13 cellular contexts compared by ENCODE assay signal in the genomic region with DNA sequence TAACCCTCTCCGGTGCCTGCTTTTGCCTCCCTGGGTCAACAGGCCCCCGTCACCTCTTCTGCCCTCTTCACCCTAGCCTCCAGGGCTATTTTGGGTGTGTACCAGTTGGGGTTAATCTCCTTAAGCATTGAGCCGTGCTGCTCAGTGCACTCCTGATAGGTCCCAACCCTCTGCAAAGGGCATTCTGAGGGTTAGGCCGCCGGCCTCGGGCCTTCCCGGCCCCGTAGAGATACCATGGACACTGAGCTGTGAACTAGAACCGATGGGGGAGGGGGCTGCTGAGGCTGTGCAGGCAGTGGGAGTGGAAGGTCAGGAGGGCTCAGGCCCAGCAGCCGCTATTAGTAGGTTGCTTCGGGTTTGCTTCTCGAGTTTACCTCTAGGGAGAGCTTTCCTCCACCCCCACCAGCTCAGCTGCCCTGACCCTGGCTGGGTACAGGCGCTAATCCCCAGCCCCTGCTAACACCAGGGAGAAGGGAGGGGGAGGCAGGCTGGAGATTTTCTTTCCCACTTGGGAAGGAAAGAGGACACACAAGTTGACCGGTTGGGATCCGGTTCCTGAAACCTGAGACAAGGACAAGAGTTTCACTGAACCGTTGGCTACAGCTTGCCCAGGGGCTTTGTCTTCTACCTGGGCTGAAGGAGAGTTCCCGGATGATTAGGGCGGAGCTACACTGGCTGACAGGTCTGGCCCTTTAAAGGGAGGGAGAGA. TPM values are rescaled to one million over a fixed set of nuclear protein-coding genes. Genes with fewer than 3 reads are reported as not detected.
DNase-seq lines count a peak whose midpoint lies in the region; ATAC-seq, FAIRE-seq and TF ChIP-seq lines count a peak whose summit lies in the region.
"Had no signal": no experiment of that assay in that cellular context is flagged by ENCODE, and none has a peak within 500 bp of the region (broad histone marks: within the 10 kb centered on the region; RNA-seq: fewer than 3 reads in every experiment).

No MANE protein-coding gene starts in this region.

- H3K9me3 ChIP-seq in IMR-90 (ENCODE audit: control insufficient read depth, insufficient read depth, low read length) (no peaks in the 10 kb centered on the region; the same call in 1 of the 2 replicates), astrocyte (ENCODE audit: insufficient read depth, low read depth, low read length) (no peaks in the 10 kb centered on the region), kidney (ENCODE audit: control insufficient read depth in 1 of 2, low read length in 2 of 2) (no peaks in the 10 kb centered on the region), subcutaneous abdominal adipose tissue (ENCODE audit: control insufficient read depth in 5 of 5, low read length in 5 of 5) (no peaks in the 10 kb centered on the region), small intestine (ENCODE audit: control insufficient read depth, low read depth) (no peaks in the 10 kb centered on the region)

- H2AK5ac ChIP-seq in IMR-90 (ENCODE audit: low read depth, low read length): peak overlapping the region; percentile 21; the same call in 1 of the 2 replicates

- intact Hi-C loops in IMR-90 (cut with micrococcal nuclease) (no loop called here), kidney (cut with DNase I) (no loop called here)

- H4K20me1 ChIP-seq in IMR-90 (ENCODE audit: insufficient read depth, low read length) (peaks cover 23% of the 10 kb centered on the region), astrocyte (ENCODE audit: insufficient read depth, low read length) (no peaks in the 10 kb centered on the region)

- no peaks in the 10 kb centered on the region for H3K79me2 ChIP-seq in astrocyte (ENCODE audit: insufficient read depth, low read length)

- peak overlapping the region; percentile 28; the same call in 1 of the 2 replicates for H3K23ac ChIP-seq in IMR-90 (ENCODE audit: low read depth, low read length)

- no peak overlapping the region for H3K56ac ChIP-seq in IMR-90 (ENCODE audit: extremely low read depth, insufficient read depth, low read length)

- H3K9ac ChIP-seq in IMR-90 (ENCODE audit: low read depth, low read length): peak overlapping the region; percentile 16
- no peak overlapping the region for H3K9ac ChIP-seq in astrocyte (ENCODE audit: low read length)
- H3K9ac ChIP-seq in kidney (ENCODE audit: low read length in 2 of 2): peak overlapping the region in 1 of 2 donors; percentile 46
- peak overlapping the region in 2 of 5 donors; percentile 30 to 52 for H3K9ac ChIP-seq in subcutaneous abdominal adipose tissue (ENCODE audit: low read length in 5 of 5)

- POLR2A ChIA-PET in IMR-90 (lab: Charles Lee; ENCODE audit: unreplicated experiment): no interaction called here

- peak overlapping the region; percentile 42 for H2BK20ac ChIP-seq in IMR-90 (ENCODE audit: low read depth, low read length)

- H3K27me3 Mint-ChIP-seq in astrocyte (ENCODE audit: low read depth, unreplicated experiment): no peaks in the 10 kb centered on the region
- peaks cover 68% of the 10 kb centered on the region for H3K27me3 Mint-ChIP-seq in activated naive CD4-positive, alpha-beta T cell treated with anti-CD3 and anti-CD28 coated beads, Interleukin-2, amount 10 ng/mL, durations not matched to agents 7 days and 5 days

- no peak overlapping the region for H3K27ac Mint-ChIP-seq in astrocyte (ENCODE audit: unreplicated experiment)
- H3K27ac Mint-ChIP-seq in activated naive CD4-positive, alpha-beta T cell treated with anti-CD3 and anti-CD28 coated beads, Interleukin-2, amount 10 ng/mL, durations not matched to agents 7 days and 5 days: no peak overlapping the region
- H3K27ac Mint-ChIP-seq: activated naive CD8-positive, alpha-beta T cell treated with anti-CD3 and anti-CD28 coated beads for 36 hours had no signal

- no peaks in the 10 kb centered on the region for H3K9me3 Mint-ChIP-seq in astrocyte (ENCODE audit: unreplicated experiment)
- H3K9me3 Mint-ChIP-seq in activated naive CD4-positive, alpha-beta T cell treated with anti-CD3 and anti-CD28 coated beads, Interleukin-2, amount 10 ng/mL, durations not matched to agents 7 days and 5 days: no peaks in the 10 kb centered on the region
- H3K9me3 Mint-ChIP-seq: activated naive CD8-positive, alpha-beta T cell treated with anti-CD3 and anti-CD28 coated beads for 36 hours had no signal

- H3K4me1 ChIP-seq in IMR-90 (ENCODE audit: control insufficient read depth, insufficient read depth, low read length): peaks cover 39% of the 10 kb centered on the region
- H3K4me1 ChIP-seq in astrocyte (ENCODE audit: insufficient read depth, low read length): peaks cover 15% of the 10 kb centered on the region
- peaks cover 4 to 9% of the 10 kb centered on the region in 2 donors for H3K4me1 ChIP-seq in kidney (ENCODE audit: control insufficient read depth in 1 of 2, insufficient read depth in 1 of 2, low read depth in 1 of 2, low read length in 2 of 2)
- peaks cover 3 to 57% (median 43%) of the 10 kb centered on the region in 5 donors for H3K4me1 ChIP-seq in subcutaneous abdominal adipose tissue (ENCODE audit: control insufficient read depth in 5 of 5, insufficient read depth in 5 of 5, low read length in 5 of 5)
- no peaks in the 10 kb centered on the region for H3K4me1 ChIP-seq in small intestine (ENCODE audit: control insufficient read depth in 2 of 2, insufficient read depth in 1 of 2, low read depth in 1 of 2, low read length in 1 of 2)

- peaks cover 5% of the 10 kb centered on the region; the same call in 1 of the 2 replicates for H3K36me3 ChIP-seq in IMR-90 (ENCODE audit: control insufficient read depth, insufficient read depth, low read length)
- H3K36me3 ChIP-seq in astrocyte (ENCODE audit: insufficient read depth, low read length): no peaks in the 10 kb centered on the region
- no peaks in the 10 kb centered on the region for H3K36me3 ChIP-seq in kidney (ENCODE audit: control insufficient read depth in 1 of 2, insufficient read depth in 2 of 2, low read length in 2 of 2)
- H3K36me3 ChIP-seq in subcutaneous abdominal adipose tissue (ENCODE audit: control insufficient read depth in 5 of 5, insufficient read depth in 5 of 5, low read length in 5 of 5): no peaks in the 10 kb centered on the region
- no peaks in the 10 kb centered on the region for H3K36me3 ChIP-seq in small intestine (ENCODE audit: control insufficient read depth in 2 of 2, insufficient read depth in 2 of 2, low read length in 2 of 2)

- TF ChIP-seq POLR2A in IMR-90 (IDR thresholded peaks at IDR 0.05; ENCODE audit: low read depth, low read length): no peak

- DNase-seq in IMR-90: no peak
- DNase-seq in astrocyte (ENCODE audit: low read depth): no peak
- DNase-seq in kidney: peak; percentile 75
- no peak for DNase-seq in stimulated activated CD4-positive, alpha-beta T cell treated with anti-CD3 and anti-CD28 coated beads, Interleukin-2, amount 100 ng/mL, for 24 hours
- no peak for DNase-seq in small intestine
- DNase-seq in activated naive CD4-positive, alpha-beta T cell treated with anti-CD3 and anti-CD28 coated beads, Interleukin-2, amount 10 ng/mL, durations not matched to agents 7 days and 5 days: no peak
- DNase-seq: activated CD4-positive, alpha-beta T cell treated with anti-CD3 and anti-CD28 coated beads for 1 hour; activated naive CD8-positive, alpha-beta T cell treated with anti-CD3 and anti-CD28 coated beads for 36 hours; naive B cell; PC-3 had no signal

- in situ Hi-C loops in IMR-90 (cut with MboI; ENCODE audit: low sequenced_read_pairs): no loop called here

- peak overlapping the region; percentile 52 for H3K27ac ChIP-seq in IMR-90 (ENCODE audit: insufficient read depth, low read length)
- H3K27ac ChIP-seq in astrocyte (ENCODE audit: low read depth, low read length): no peak overlapping the region
- H3K27ac ChIP-seq in kidney (ENCODE audit: low read depth in 2 of 2, low read length in 2 of 2): no peak overlapping the region
- peak overlapping the region; percentile 46 for H3K27ac ChIP-seq in subcutaneous abdominal adipose tissue (ENCODE audit: low read depth, low read length)
- peak overlapping the region in 1 of 2 donors; percentile 27 for H3K27ac ChIP-seq in small intestine (ENCODE audit: low read depth in 1 of 2, low read length in 1 of 2)

- no peak overlapping the region for H4K91ac ChIP-seq in IMR-90 (ENCODE audit: insufficient read depth, low read depth, low read length)

- H3K36me3 Mint-ChIP-seq in astrocyte (ENCODE audit: low read depth, unreplicated experiment): peaks cover 8% of the 10 kb centered on the region
- no peaks in the 10 kb centered on the region for H3K36me3 Mint-ChIP-seq in activated naive CD4-positive, alpha-beta T cell treated with anti-CD3 and anti-CD28 coated beads, Interleukin-2, amount 10 ng/mL, durations not matched to agents 7 days and 5 days
- H3K36me3 Mint-ChIP-seq: activated naive CD8-positive, alpha-beta T cell treated with anti-CD3 and anti-CD28 coated beads for 36 hours; naive B cell had no signal

- dilution Hi-C loops in IMR-90 (cut with HindIII; ENCODE audit: low sequenced_read_pairs, unreplicated experiment): no loop called here

- peak overlapping the region; percentile 84 for H2AK9ac ChIP-seq in IMR-90 (replicated peaks; ENCODE audit: low read depth, low read length, poor library complexity)

- H2BK5ac ChIP-seq in IMR-90 (ENCODE audit: low read depth, low read length, poor library complexity, severe bottlenecking): peak overlapping the region; percentile 35

- peak overlapping the region; percentile 37; the same call in 1 of the 2 replicates for H3K4ac ChIP-seq in IMR-90 (ENCODE audit: low read depth, low read length)

- peaks cover 41% of the 10 kb centered on the region for H3K4me1 Mint-ChIP-seq in astrocyte (ENCODE audit: low read depth, unreplicated experiment)
- peaks cover 10% of the 10 kb centered on the region for H3K4me1 Mint-ChIP-seq in activated naive CD4-positive, alpha-beta T cell treated with anti-CD3 and anti-CD28 coated beads, Interleukin-2, amount 10 ng/mL, durations not matched to agents 7 days and 5 days

- H3K4me2 ChIP-seq in IMR-90 (ENCODE audit: low read depth, low read length) (peak overlapping the region; percentile 66), astrocyte (ENCODE audit: low read length) (no peak overlapping the region)

- H3K14ac ChIP-seq in IMR-90 (replicated peaks; ENCODE audit: low read depth, low read length): peak overlapping the region; percentile 34

- peak overlapping the region; percentile 30; the same call in 1 of the 2 replicates for H2BK120ac ChIP-seq in IMR-90 (ENCODE audit: low read depth, low read length)

- H2AFZ ChIP-seq in IMR-90 (replicated peaks; ENCODE audit: low read length, poor library complexity) (peak overlapping the region; percentile 38), astrocyte (ENCODE audit: low read depth, low read length) (peak overlapping the region; percentile 27)

- WGBS in IMR-90 (ENCODE audit: extremely low coverage in 2 of 2, insufficient read length in 1 of 2), 2 experiments: no CpG with 5 or more reads among the region's 18 CpGs
- WGBS in small intestine, 3 donors: 61 to 79% (median 79%) methylated on average over 18 of the region's 18 CpGs

- peak overlapping the region; percentile 49 for H4K5ac ChIP-seq in IMR-90 (ENCODE audit: low read depth, low read length)

- H3K9me1 ChIP-seq in IMR-90 (ENCODE audit: insufficient read depth, low read length): peaks cover 28% of the 10 kb centered on the region

- H3K4me3 ChIP-seq in IMR-90 (ENCODE audit: insufficient read depth, low read depth, low read length) (no peak overlapping the region), astrocyte (ENCODE audit: insufficient read depth, low read depth, low read length) (no peak overlapping the region), kidney (ENCODE audit: low read length in 2 of 2) (peak overlapping the region in 1 of 2 donors; percentile 30), subcutaneous abdominal adipose tissue (ENCODE audit: low read depth in 1 of 5, low read length in 5 of 5) (peak overlapping the region in 4 of 5 donors; percentile 26 to 47 (median 38)), small intestine (ENCODE audit: low read depth in 1 of 2, low read length in 2 of 2) (no peak overlapping the region)

- CTCF ChIA-PET in IMR-90 (lab: Yijun Ruan, JAX): no interaction called here
- CTCF ChIA-PET in activated naive CD4-positive, alpha-beta T cell treated with anti-CD3 and anti-CD28 coated beads, Interleukin-2, amount 10 ng/mL, durations not matched to agents 7 days and 5 days (lab: Charles Lee): no interaction called here

- peak overlapping the region; percentile 27 to 57; a peak in 3 of 4 replicates for H4K8ac ChIP-seq in IMR-90 (ENCODE audit: low read depth in 2 of 2, low read length in 2 of 2)

- TF ChIP-seq RAD21 in IMR-90 (IDR thresholded peaks at IDR 0.05; ENCODE audit: low read length): no peak

- 0 out of 2 replicates have a peak overlapping the region, but pooled peaks have one; percentile 15 for H3K18ac ChIP-seq in IMR-90 (ENCODE audit: low read depth, low read length)

- FAIRE-seq in astrocyte (lab: Jason Lieb, UNC): no peak
- no peak for FAIRE-seq in kidney (lab: Jason Lieb, UNC)
- FAIRE-seq in small intestine (lab: Jason Lieb, UNC): no peak
- FAIRE-seq: G401.6 had no signal

- TF ChIP-seq CTCF in IMR-90 (conservative IDR thresholded peaks at IDR 0.05; ENCODE audit: low read depth, low read length): no peak
- TF ChIP-seq CTCF in astrocyte (IDR thresholded peaks at IDR 0.05; ENCODE audit: insufficient read depth, low read depth, low read length): no peak
- TF ChIP-seq CTCF in kidney (IDR thresholded peaks at IDR 0.05; ENCODE audit: borderline replicate concordance, extremely low read depth, insufficient read depth): no peak

- H3K4me3 Mint-ChIP-seq in astrocyte (ENCODE audit: unreplicated experiment): no peak overlapping the region
- no peak overlapping the region for H3K4me3 Mint-ChIP-seq in activated naive CD4-positive, alpha-beta T cell treated with anti-CD3 and anti-CD28 coated beads, Interleukin-2, amount 10 ng/mL, durations not matched to agents 7 days and 5 days
- H3K4me3 Mint-ChIP-seq: activated naive CD8-positive, alpha-beta T cell treated with anti-CD3 and anti-CD28 coated beads for 36 hours; naive B cell had no signal

- no peaks in the 10 kb centered on the region for H3K27me3 ChIP-seq in IMR-90 (ENCODE audit: control insufficient read depth, insufficient read depth, low read length)
- no peaks in the 10 kb centered on the region for H3K27me3 ChIP-seq in astrocyte (ENCODE audit: insufficient read depth, low read length)
- H3K27me3 ChIP-seq in subcutaneous abdominal adipose tissue (ENCODE audit: control insufficient read depth in 5 of 5, insufficient read depth in 4 of 5, low read length in 5 of 5): peaks cover 0 to 18% (median 9%) of the 10 kb centered on the region in 5 donors
- H3K27me3 ChIP-seq in small intestine (ENCODE audit: control insufficient read depth in 2 of 2, insufficient read depth in 2 of 2, low read length in 2 of 2): peaks cover 0 to 3% of the 10 kb centered on the region in 2 donors

- peaks cover 28 to 78% of the 10 kb centered on the region in 2 experiments for H3K79me1 ChIP-seq in IMR-90 (ENCODE audit: low read depth in 1 of 2, low read length in 2 of 2)

- no TSS peak for BruUV-seq in IMR-90 (replicated peaks; lab: Mats Ljungman, UMichigan)

- no peak overlapping the region; the same call in 2 of the 3 replicates for H2BK15ac ChIP-seq in IMR-90 (ENCODE audit: low read depth, low read length)

- ATAC-seq in IMR-90 (ENCODE audit: low read depth) (no peak), HG03432 (IDR thresholded peaks at IDR 0.05; ENCODE audit: unreplicated experiment) (no peak)
- ATAC-seq: PC-3 had no signal

RNA-seq across cellular contexts. Expression of gene LMOD1, which starts 4.8 kb away (rescaled TPM):
- total RNA-seq in IMR-90 (2012; rRNA removed): 44.4 and 53.2 TPM in 2 replicates
- 48.6 and 51.7 TPM in 2 replicates for polyA plus RNA-seq in IMR-90 (2012; rRNA removed)
- polyA plus RNA-seq in IMR-90 (2012; cell fraction: cytosol; rRNA removed): 25.9 and 44.1 TPM in 2 replicates
- 52.3 and 60.1 TPM in 2 replicates for polyA plus RNA-seq in IMR-90 (2012; cell fraction: nucleus; rRNA removed; ENCODE audit: low replicate concordance)
- total RNA-seq in astrocyte: 13.2 and 14.9 TPM in 2 replicates
- 33.3 TPM for total RNA-seq in kidney
- polyA plus RNA-seq in kidney (ENCODE audit: insufficient read depth, low read depth, low replicate concordance): 9.5 TPM
- polyA plus RNA-seq in small intestine: 10 to 100 TPM in 1 of 3 donors, 1 to 10 TPM in 2; 1.1 to 39.6 (median 6.2) TPM
- total RNA-seq: activated naive CD8-positive, alpha-beta T cell treated with anti-CD3 and anti-CD28 coated beads for 36 hours had no signal

RNA-seq across cellular contexts. Expression of gene TIMM17A, which starts 13.7 kb away (rescaled TPM):
- 87.3 and 114 TPM in 2 replicates for total RNA-seq in IMR-90 (2012; rRNA removed)
- 66.4 and 80.4 TPM in 2 replicates for polyA plus RNA-seq in IMR-90 (2012; rRNA removed)
- 12.3 and 24.1 TPM in 2 replicates for polyA plus RNA-seq in IMR-90 (2012; cell fraction: cytosol; rRNA removed)
- 11.6 and 52.0 TPM in 2 replicates for polyA plus RNA-seq in IMR-90 (2012; cell fraction: nucleus; rRNA removed; ENCODE audit: low replicate concordance)
- total RNA-seq in astrocyte: 130 and 139 TPM in 2 replicates
- 40.8 TPM for total RNA-seq in kidney
- 73.2 TPM for polyA plus RNA-seq in kidney (ENCODE audit: insufficient read depth, low read depth, low replicate concordance)
- 10 to 100 TPM; 44.3 to 58.3 (median 46.7) TPM for polyA plus RNA-seq in small intestine

RNA-seq across cellular contexts. Expression of gene RNPEP, which starts 40.9 kb away (rescaled TPM):
- total RNA-seq in IMR-90 (2012; rRNA removed) (39.7 and 49.8 TPM in 2 replicates), astrocyte (65.8 and 68.9 TPM in 2 replicates), kidney (54.6 TPM)
- polyA plus RNA-seq in IMR-90 (2012; rRNA removed) (57.3 and 75.4 TPM in 2 replicates), kidney (ENCODE audit: insufficient read depth, low read depth, low replicate concordance) (48.7 TPM), small intestine (100 to 1,000 TPM in 2 of 3 donors, 10 to 100 TPM in 1; 69.7 to 183 (median 111) TPM)
- polyA plus RNA-seq in IMR-90 (2012; cell fraction: cytosol; rRNA removed): 51.9 and 58.2 TPM in 2 replicates
- 61.4 and 80.2 TPM in 2 replicates for polyA plus RNA-seq in IMR-90 (2012; cell fraction: nucleus; rRNA removed; ENCODE audit: low replicate concordance)

RNA-seq across cellular contexts. Expression of gene SHISA4, which starts 52.9 kb away (rescaled TPM):
- 10.0 and 11.1 TPM in 2 replicates for total RNA-seq in IMR-90 (2012; rRNA removed)
- 34.8 and 47.8 TPM in 2 replicates for polyA plus RNA-seq in IMR-90 (2012; rRNA removed)
- polyA plus RNA-seq in IMR-90 (2012; cell fraction: cytosol; rRNA removed): 29.9 and 53.0 TPM in 2 replicates
- polyA plus RNA-seq in IMR-90 (2012; cell fraction: nucleus; rRNA removed; ENCODE audit: low replicate concordance): 15.0 and 28.3 TPM in 2 replicates
- 9.8 and 10.1 TPM in 2 replicates for total RNA-seq in astrocyte
- total RNA-seq in kidney: 10.4 TPM
- polyA plus RNA-seq in kidney (ENCODE audit: insufficient read depth, low read depth, low replicate concordance): 37.6 TPM
- 1 to 10 TPM in 2 of 3 donors, under 1 TPM in 1; 0.45 to 7.9 (median 5.4) TPM for polyA plus RNA-seq in small intestine
- total RNA-seq: activated naive CD8-positive, alpha-beta T cell treated with anti-CD3 and anti-CD28 coated beads for 36 hours had no signal

Comparison
In these comparisons a context has a peak if more than half of its experiments do, and no peak if none do; other contexts are left out.
1. H3K27ac ChIP-seq: peak in IMR-90 (single experiment) and subcutaneous abdominal adipose tissue (single experiment); none in astrocyte (single experiment) and kidney (0 of 2).
2. H3K4me3 ChIP-seq: peak in subcutaneous abdominal adipose tissue (4 of 5); none in IMR-90 (single experiment), astrocyte (single experiment) and small intestine (0 of 2).